In genomic region chr14:37695836-37696235, GRCh38 we compare ENCODE assay signal across 27 cellular contexts.
"Had no signal": no experiment of that assay in that cellular context is flagged by ENCODE, and none has a peak within 500 bp of the region (broad histone marks: within the 10 kb centered on the region; RNA-seq: fewer than 3 reads in every experiment).

No MANE protein-coding gene starts in this region.

- H3K36me3 ChIP-seq: ascending aorta, breast epithelium, gastrocnemius medialis, neutrophil, ovary, prostate gland, sigmoid colon, stomach, tibial artery, upper lobe of right lung had no signal

- H3K4me2 ChIP-seq: hepatocyte had no signal

- DNase-seq: activated CD4-positive, alpha-beta memory T cell treated with anti-CD3 and anti-CD28 coated beads for 36 hours; activated CD4-positive, alpha-beta T cell treated with anti-CD3 and anti-CD28 coated beads, Interleukin-2, amount 10 ng/mL, durations not matched to agents 24 days and 14 days; activated CD4-positive, CD25-positive, alpha-beta regulatory T cell treated with anti-CD3 and anti-CD28 coated beads, Interleukin-2, amount 50 U/mL, for 72 hours; activated CD8-positive, alpha-beta memory T cell treated with anti-CD3 and anti-CD28 coated beads, Interleukin-2, amount 50 U/mL, for 4 hours; activated effector memory CD4-positive, alpha-beta T cell treated with anti-CD3 and anti-CD28 coated beads, Interleukin-2, amount 50 U/mL, for 16 hours; activated naive CD4-positive, alpha-beta T cell treated with anti-CD3 and anti-CD28 coated beads for 36 hours; activated naive CD8-positive, alpha-beta T cell treated with anti-CD3 and anti-CD28 coated beads for 36 hours; activated T-cell treated with anti-CD3 and anti-CD28 coated beads, Interleukin-2, amount 50 U/mL, for 1 hour; central memory CD4-positive, alpha-beta T cell; effector memory CD4-positive, alpha-beta T cell; gastrocnemius medialis; naive B cell; nephron progenitor cell; ovary; sigmoid colon; small intestine; stimulated activated CD4-positive, alpha-beta T cell treated with anti-CD3 and anti-CD28 coated beads, Interleukin-4, amount 100 ng/mL, for 24 hours; stomach; T-helper 2 cell; tibial artery; upper lobe of right lung had no signal

- H3K27ac ChIP-seq: ascending aorta, breast epithelium, gastrocnemius medialis, neutrophil, ovary, prostate gland, sigmoid colon, stomach, tibial artery, upper lobe of right lung had no signal

- H3K4me3 ChIP-seq: ascending aorta, breast epithelium, gastrocnemius medialis, hepatocyte, ovary, prostate gland, sigmoid colon, stomach, tibial artery, upper lobe of right lung had no signal

- ATAC-seq: gastrocnemius medialis; stimulated activated memory B cell treated with anti-CD40 and anti-IgM and Interleukin-4, amounts not matched to agents 10 μg/mL and 1 μg/mL and 100 μg/mL, for 72 hours; upper lobe of right lung had no signal

- H2AFZ ChIP-seq: hepatocyte had no signal

- H3K4me1 ChIP-seq: ascending aorta, breast epithelium, gastrocnemius medialis, prostate gland, stomach, tibial artery, upper lobe of right lung had no signal

- H3K9me3 ChIP-seq: ascending aorta, gastrocnemius medialis, neutrophil, ovary, prostate gland, upper lobe of right lung had no signal

- H3K27me3 ChIP-seq: ascending aorta, breast epithelium, gastrocnemius medialis, hepatocyte, neutrophil, ovary, sigmoid colon, stomach, tibial artery, upper lobe of right lung had no signal
